9 cellular contexts compared by ENCODE assay signal in genomic region chr7:66629659-66630058, GRCh38. TPM values are rescaled to one million over a fixed set of nuclear protein-coding genes. Genes with fewer than 3 reads are reported as not detected.
A peak's percentile ranks its signal among the peaks of the same experiment; 100 is the strongest.
DNase-seq lines count a peak whose midpoint lies in the region; ATAC-seq, FAIRE-seq and TF ChIP-seq lines count a peak whose summit lies in the region.
"Had no signal": no experiment of that assay in that cellular context is flagged by ENCODE, and none has a peak within 500 bp of the region (broad histone marks: within the 10 kb centered on the region; RNA-seq: fewer than 3 reads in every experiment).

No MANE protein-coding gene starts in this region.

- no peak overlapping the region for H2AFZ ChIP-seq in DND-41 (ENCODE audit: low read depth, low read length)
- peak overlapping the region; percentile 10 for H2AFZ ChIP-seq in SU-DHL-6 (ENCODE audit: low read depth, low read length, severe bottlenecking)
- peak overlapping the region; percentile 22 for H2AFZ ChIP-seq in fibroblast of lung (ENCODE audit: low read length)

- no peak for DNase-seq in DND-41
- no peak for DNase-seq in fibroblast of lung (ENCODE audit: low read depth in 2 of 2)
- DNase-seq in retinal pigment epithelial cell (ENCODE audit: low read depth) = no peak
- DNase-seq in NCI-H1694 treated with DMSO at 0.1 percent for 48 hours (lab: John Stamatoyannopoulos, UW) = no peak
- no peak for DNase-seq in DMS53 (lab: John Stamatoyannopoulos, UW)
- no peak for DNase-seq in cerebellum (ENCODE audit: low spot score)
- DNase-seq in small intestine = no peak

- H3K4me3 ChIP-seq in DND-41 (ENCODE audit: low read depth in 1 of 2, low read length in 2 of 2) (peak overlapping the region in 1 of 2 experiments; percentile 55; a peak in 2 of 4 replicates), SU-DHL-6 (ENCODE audit: insufficient read depth, low read length, poor library complexity, severe bottlenecking) (peak overlapping the region; percentile 88), fibroblast of lung (replicated peaks in 1 of 4; ENCODE audit: control extremely low read depth in 1 of 4, insufficient read depth in 1 of 4, low read depth in 3 of 4, low read length in 4 of 4) (peak overlapping the region; percentile 56 to 69 (median 63)), retinal pigment epithelial cell (ENCODE audit: low read length) (peak overlapping the region; percentile 61), small intestine (ENCODE audit: low read depth in 1 of 2, low read length in 2 of 2) (peak overlapping the region in 1 of 2 donors; percentile 64)

- H3F3A ChIP-seq in SU-DHL-6 (ENCODE audit: insufficient read depth) = peaks cover 37% of the 10 kb centered on the region

- H3K9ac ChIP-seq in DND-41 (ENCODE audit: low read depth, low read length) (no peak overlapping the region), SU-DHL-6 (ENCODE audit: low read length) (peak overlapping the region; percentile 71), fibroblast of lung (ENCODE audit: insufficient read depth, low read length) (peak overlapping the region; percentile 54)

- H4K20me1 ChIP-seq in DND-41 (ENCODE audit: insufficient read depth, low read length) (peaks cover 8% of the 10 kb centered on the region; the same call in 1 of the 2 replicates), SU-DHL-6 (ENCODE audit: low read depth, low read length) (no peaks in the 10 kb centered on the region), fibroblast of lung (ENCODE audit: control insufficient read depth, extremely low read depth, insufficient read depth, low read length) (no peaks in the 10 kb centered on the region)

- 75 to 90% (median 85%) methylated on average over 5 of the region's 5 CpGs for WGBS in small intestine, 3 donors

- H3K27ac ChIP-seq in DND-41 (ENCODE audit: low read length) = no peak overlapping the region
- H3K27ac ChIP-seq in SU-DHL-6 (ENCODE audit: low read depth, low read length) = peak overlapping the region; percentile 23
- peak overlapping the region; percentile 57 for H3K27ac ChIP-seq in fibroblast of lung (ENCODE audit: insufficient read depth, low read length)
- H3K27ac ChIP-seq in small intestine (ENCODE audit: low read depth in 1 of 2, low read length in 1 of 2) = peak overlapping the region in 1 of 2 donors; percentile 40

- no peak for TF ChIP-seq CTCF in DND-41 (IDR thresholded peaks at IDR 0.05; ENCODE audit: borderline replicate concordance, extremely low read depth, low read length, poor library complexity, severe bottlenecking)
- TF ChIP-seq CTCF in SU-DHL-6 (IDR thresholded peaks at IDR 0.05; ENCODE audit: insufficient read depth, low read length, poor library complexity, severe bottlenecking) = no peak
- no peak for TF ChIP-seq CTCF in fibroblast of lung (conservative IDR thresholded peaks at IDR 0.05 in 1 of 2, IDR thresholded peaks at IDR 0.05 in 1 of 2; ENCODE audit: low read depth in 1 of 2, low read length in 2 of 2)
- no peak for TF ChIP-seq CTCF in retinal pigment epithelial cell (conservative IDR thresholded peaks at IDR 0.05; ENCODE audit: low read depth, low read length)

- no peaks in the 10 kb centered on the region for H3K9me3 ChIP-seq in DND-41 (ENCODE audit: insufficient read depth, low read length, severe bottlenecking)
- no peaks in the 10 kb centered on the region for H3K9me3 ChIP-seq in SU-DHL-6 (ENCODE audit: insufficient read depth, low read length)
- no peaks in the 10 kb centered on the region for H3K9me3 ChIP-seq in fibroblast of lung (ENCODE audit: control insufficient read depth, insufficient read depth, low read depth, low read length)
- H3K9me3 ChIP-seq in small intestine (ENCODE audit: control insufficient read depth, low read depth) = no peaks in the 10 kb centered on the region

- H3K4me2 ChIP-seq in DND-41 (ENCODE audit: insufficient read depth, low read length) (peak overlapping the region; percentile 75), SU-DHL-6 (ENCODE audit: low read depth, low read length, poor library complexity, severe bottlenecking) (peak overlapping the region; percentile 65), fibroblast of lung (ENCODE audit: extremely low read depth, insufficient read depth, low read length) (peak overlapping the region; percentile 90)

- peaks cover 40% of the 10 kb centered on the region for H3K4me1 ChIP-seq in DND-41 (ENCODE audit: insufficient read depth, low read length)
- peaks cover 7% of the 10 kb centered on the region for H3K4me1 ChIP-seq in fibroblast of lung (ENCODE audit: control insufficient read depth, extremely low read depth, insufficient read depth, low read length)
- no peaks in the 10 kb centered on the region for H3K4me1 ChIP-seq in small intestine (ENCODE audit: control insufficient read depth in 2 of 2, insufficient read depth in 1 of 2, low read depth in 1 of 2, low read length in 1 of 2)

- H3K79me2 ChIP-seq in DND-41 (ENCODE audit: insufficient read depth, low read length) (no peaks in the 10 kb centered on the region), SU-DHL-6 (ENCODE audit: insufficient read depth, low read length) (peaks cover 25% of the 10 kb centered on the region), fibroblast of lung (ENCODE audit: control insufficient read depth, insufficient read depth, low read length) (peaks cover 14% of the 10 kb centered on the region)

- no peaks in the 10 kb centered on the region for H3K9me2 ChIP-seq in SU-DHL-6 (replicated peaks; ENCODE audit: insufficient read depth, low read length)

- no peaks in the 10 kb centered on the region for H3K27me3 ChIP-seq in DND-41 (ENCODE audit: insufficient read depth, low read length, poor library complexity)
- no peaks in the 10 kb centered on the region for H3K27me3 ChIP-seq in SU-DHL-6 (ENCODE audit: low read length)
- H3K27me3 ChIP-seq in fibroblast of lung (ENCODE audit: control insufficient read depth, insufficient read depth, low read length) = no peaks in the 10 kb centered on the region
- H3K27me3 ChIP-seq in small intestine (ENCODE audit: control insufficient read depth in 2 of 2, insufficient read depth in 2 of 2, low read length in 2 of 2) = no peaks in the 10 kb centered on the region

- H3K36me3 ChIP-seq in DND-41 (ENCODE audit: insufficient read depth, low read length) (no peaks in the 10 kb centered on the region), SU-DHL-6 (ENCODE audit: low read length) (no peaks in the 10 kb centered on the region), fibroblast of lung (ENCODE audit: control insufficient read depth, insufficient read depth, low read length) (no peaks in the 10 kb centered on the region), small intestine (ENCODE audit: control insufficient read depth in 2 of 2, insufficient read depth in 2 of 2, low read length in 2 of 2) (peaks cover 0 to 3% of the 10 kb centered on the region in 2 donors)

- ATAC-seq in DND-41 (ENCODE audit: insufficient read depth, low read depth) = no peak

- no peak for FAIRE-seq in small intestine (lab: Jason Lieb, UNC)
- FAIRE-seq: TTC549 had no signal

RNA-seq across cellular contexts. Expression of gene KCTD7, which starts 1.0 kb away (rescaled TPM):
- total RNA-seq in fibroblast of lung = 7.4 and 15.2 TPM in 2 replicates
- polyA plus RNA-seq in fibroblast of lung = 10.4 and 17.4 TPM in 2 replicates
- polyA plus RNA-seq in fibroblast of lung (2012) = 5.3 and 10.6 TPM in 2 replicates
- polyA minus RNA-seq in fibroblast of lung (ENCODE audit: low replicate concordance) = 24.6 and 36.0 TPM in 2 replicates
- 28.7 TPM for total RNA-seq in cerebellum
- polyA plus RNA-seq in small intestine = 1 to 10 TPM; 2.5 to 5.0 (median 2.7) TPM
